Comparison of ENCODE assay signal across 5 cellular contexts in the genomic region with DNA sequence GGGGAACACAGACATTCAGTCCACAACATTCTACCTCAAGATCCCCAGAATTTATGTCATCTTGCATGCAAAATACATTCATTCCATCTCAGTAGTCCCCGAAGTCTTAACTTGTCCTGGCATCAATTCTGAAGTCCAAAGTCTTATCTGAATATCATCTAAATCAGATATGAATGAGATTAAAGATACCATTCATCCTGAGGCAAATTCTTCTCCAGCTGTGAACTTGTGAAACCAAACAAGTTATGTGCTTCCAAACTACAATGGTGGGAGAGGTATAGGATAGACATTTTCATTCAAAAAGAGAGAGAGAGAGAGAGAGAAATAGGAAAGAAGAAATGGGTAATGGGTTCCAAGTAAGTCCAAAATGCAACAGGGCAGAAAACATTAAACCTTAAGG.
"Had no signal": no experiment of that assay in that cellular context is flagged by ENCODE, and none has a peak within 500 bp of the region (broad histone marks: within the 10 kb centered on the region; RNA-seq: fewer than 3 reads in every experiment).

No MANE protein-coding gene starts in this region.

- H3K4me3 ChIP-seq: K562 had no signal

- H3K27ac ChIP-seq: HL-60 had no signal

- DNase-seq: KBM-7, KG1 had no signal

- FAIRE-seq: HepG2, K562 had no signal
